Comparison of ENCODE assay signal across 38 cellular contexts in genomic region chr6:138422861-138423260, GRCh38. TPM values are rescaled to one million over a fixed set of nuclear protein-coding genes. Genes with fewer than 3 reads are reported as not detected.
DNase-seq lines count a peak whose midpoint lies in the region; ATAC-seq and TF ChIP-seq lines count a peak whose summit lies in the region.
"Had no signal": no experiment of that assay in that cellular context is flagged by ENCODE, and none has a peak within 500 bp of the region (broad histone marks: within the 10 kb centered on the region; RNA-seq: fewer than 3 reads in every experiment).

No MANE protein-coding gene starts in this region.

- H3K4me3 Mint-ChIP-seq in activated T-helper 2 cell treated with anti-CD3 and anti-CD28 coated beads, Interferon-gamma antibody, Interleukin-2, Interleukin-4, amounts not matched to agents 10 μg/mL and 5 μg/mL and 100 μg/mL, durations not matched to agents 14 hours and 24 hours and 36 hours (ENCODE audit: low read depth) = no peak overlapping the region
- H3K4me3 Mint-ChIP-seq: activated naive CD4-positive, alpha-beta T cell treated with anti-CD3 and anti-CD28 coated beads, Interleukin-2, amount 10 ng/mL, durations not matched to agents 7 days and 5 days; activated T-cell treated with anti-CD3 and anti-CD28 coated beads, Interleukin-2, amount 50 U/mL, for 72 hours; B cell; nephron progenitor cell; stimulated activated naive CD8-positive, alpha-beta T cell treated with anti-CD3 and anti-CD28 coated beads, Interleukin-15, amount 100 ng/mL, for 72 hours had no signal

- H3K9me3 ChIP-seq in left ventricle myocardium inferior (replicated peaks) (no peaks in the 10 kb centered on the region), PC-3 (ENCODE audit: low read length) (no peaks in the 10 kb centered on the region)
- H3K9me3 ChIP-seq: A549, breast epithelium, MG63, ovary had no signal

- H3K27ac Mint-ChIP-seq in activated T-helper 2 cell treated with anti-CD3 and anti-CD28 coated beads, Interferon-gamma antibody, Interleukin-2, Interleukin-4, amounts not matched to agents 10 μg/mL and 5 μg/mL and 100 μg/mL, durations not matched to agents 14 hours and 24 hours and 36 hours = no peak overlapping the region
- H3K27ac Mint-ChIP-seq: activated naive CD4-positive, alpha-beta T cell treated with anti-CD3 and anti-CD28 coated beads, Interleukin-2, amount 10 ng/mL, durations not matched to agents 7 days and 5 days; activated T-cell treated with anti-CD3 and anti-CD28 coated beads, Interleukin-2, amount 50 U/mL, for 72 hours; B cell; nephron progenitor cell had no signal

- POLR2A ChIA-PET in PC-3 (lab: Charles Lee; ENCODE audit: unreplicated experiment) = no interaction called here

- peaks cover 36% of the 10 kb centered on the region for H3K36me3 ChIP-seq in left ventricle myocardium inferior
- H3K36me3 ChIP-seq in PC-3 (ENCODE audit: low read depth, low read length) = no peaks in the 10 kb centered on the region
- H3K36me3 ChIP-seq: breast epithelium, ovary had no signal

- no peaks in the 10 kb centered on the region for H3K9me3 Mint-ChIP-seq in activated T-helper 2 cell treated with anti-CD3 and anti-CD28 coated beads, Interferon-gamma antibody, Interleukin-2, Interleukin-4, amounts not matched to agents 10 μg/mL and 5 μg/mL and 100 μg/mL, durations not matched to agents 14 hours and 24 hours and 36 hours
- H3K9me3 Mint-ChIP-seq: activated naive CD4-positive, alpha-beta T cell treated with anti-CD3 and anti-CD28 coated beads, Interleukin-2, amount 10 ng/mL, durations not matched to agents 7 days and 5 days; activated T-cell treated with anti-CD3 and anti-CD28 coated beads, Interleukin-2, amount 50 U/mL, for 72 hours had no signal

- TF ChIP-seq CTCF in left ventricle myocardium inferior (IDR thresholded peaks at IDR 0.05; ENCODE audit: borderline replicate concordance) (no peak), fibroblast of pulmonary artery (IDR thresholded peaks at IDR 0.05; ENCODE audit: low read length, missing control alignments) (no peak), PC-3 (conservative IDR thresholded peaks at IDR 0.05; ENCODE audit: low read depth, low read length) (no peak)

- intact Hi-C loops in left ventricle myocardium inferior (cut with micrococcal nuclease) = no loop called here
- intact Hi-C loops in cardiac septum (cut with DNase I) = no loop called here
- intact Hi-C loops in PC-3 (cut with micrococcal nuclease) = no loop called here
- intact Hi-C loops in activated T-helper 2 cell treated with anti-CD3 and anti-CD28 coated beads, Interferon-gamma antibody, Interleukin-2, Interleukin-4, amounts not matched to agents 10 μg/mL and 5 μg/mL and 100 μg/mL, durations not matched to agents 14 hours and 24 hours and 36 hours (cut with micrococcal nuclease) = no loop called here

- CTCF ChIA-PET in PC-3 (lab: Charles Lee) = no interaction called here

- no peak; the same call in 1 of the 2 replicates for ATAC-seq in PC-3
- ATAC-seq: A549; activated T-cell treated with anti-CD3 and anti-CD28 coated beads, Interleukin-2, amount 50 U/mL, for 72 hours; heart left ventricle; Panc1; stimulated activated naive CD8-positive, alpha-beta T cell treated with anti-CD3 and anti-CD28 coated beads, Interleukin-15, amount 100 ng/mL, for 72 hours had no signal

- no peaks in the 10 kb centered on the region for H3K27me3 ChIP-seq in left ventricle myocardium inferior (ENCODE audit: low read depth)
- H3K27me3 ChIP-seq in PC-3 (ENCODE audit: low read length) = no peaks in the 10 kb centered on the region
- H3K27me3 ChIP-seq: breast epithelium, heart left ventricle, MG63, ovary had no signal

- no peaks in the 10 kb centered on the region for H3K79me2 ChIP-seq in PC-3 (ENCODE audit: low read length)

- H4K20me1 ChIP-seq in PC-3 (ENCODE audit: low read length) = no peaks in the 10 kb centered on the region

- no peaks in the 10 kb centered on the region for H3F3A ChIP-seq in PC-3 (ENCODE audit: low read length, unreplicated experiment)

- H3K27ac ChIP-seq in left ventricle myocardium inferior (replicated peaks) (peak overlapping the region; percentile 28), PC-3 (ENCODE audit: low read length) (no peak overlapping the region)
- H3K27ac ChIP-seq: A549, breast epithelium, epithelial cell of prostate, ovary had no signal

- peaks cover 8% of the 10 kb centered on the region for H3K36me3 Mint-ChIP-seq in activated T-helper 2 cell treated with anti-CD3 and anti-CD28 coated beads, Interferon-gamma antibody, Interleukin-2, Interleukin-4, amounts not matched to agents 10 μg/mL and 5 μg/mL and 100 μg/mL, durations not matched to agents 14 hours and 24 hours and 36 hours (ENCODE audit: low read depth)

- H2AFZ ChIP-seq in PC-3 (ENCODE audit: low read length) = no peak overlapping the region

- peaks cover 37% of the 10 kb centered on the region for H3K4me1 ChIP-seq in left ventricle myocardium inferior
- no peaks in the 10 kb centered on the region for H3K4me1 ChIP-seq in PC-3 (ENCODE audit: insufficient read depth, low read length)
- H3K4me1 ChIP-seq: A549, breast epithelium had no signal

- no peak overlapping the region for H3K9ac ChIP-seq in PC-3 (ENCODE audit: low read length)

- no peaks in the 10 kb centered on the region for H3K9me2 ChIP-seq in PC-3 (replicated peaks; ENCODE audit: low read length)

- no peak overlapping the region for H3K4me2 ChIP-seq in PC-3 (ENCODE audit: low read length)
- H3K4me2 ChIP-seq: A549, smooth muscle cell had no signal

- H3K4me1 Mint-ChIP-seq in activated T-helper 2 cell treated with anti-CD3 and anti-CD28 coated beads, Interferon-gamma antibody, Interleukin-2, Interleukin-4, amounts not matched to agents 10 μg/mL and 5 μg/mL and 100 μg/mL, durations not matched to agents 14 hours and 24 hours and 36 hours (ENCODE audit: low read depth) = peaks cover 6% of the 10 kb centered on the region
- H3K4me1 Mint-ChIP-seq: B cell, nephron progenitor cell had no signal

- DNase-seq in left ventricle myocardium inferior (no peak), cardiac septum (ENCODE audit: low spot score) (no peak), SIG-M5 treated with dmso at 0.1 percent for 504 hours (lab: John Stamatoyannopoulos, UW; ENCODE audit: unreplicated experiment) (peak; percentile 52), fibroblast of pulmonary artery (ENCODE audit: low read depth) (peak; percentile 37), PC-3 (no peak), KG1 (lab: John Stamatoyannopoulos, UW) (no peak)
- no peak for DNase-seq in activated T-helper 2 cell treated with anti-CD3 and anti-CD28 coated beads, Interferon-gamma antibody, Interleukin-2, Interleukin-4, amounts not matched to agents 10 μg/mL and 5 μg/mL and 100 μg/mL, durations not matched to agents 14 hours and 24 hours and 36 hours (ENCODE audit: low spot score)
- no peak for DNase-seq in activated effector memory CD4-positive, alpha-beta T cell treated with Interleukin-2 at 50 U/mL for 16 hours
- DNase-seq: activated naive CD4-positive, alpha-beta T cell treated with anti-CD3 and anti-CD28 coated beads, Interleukin-2, amount 10 ng/mL, durations not matched to agents 7 days and 5 days; activated T-cell treated with anti-CD3 and anti-CD28 coated beads, Interleukin-2, amount 50 U/mL, for 72 hours; amniotic stem cell; effector CD4-positive, alpha-beta T cell; foreskin fibroblast; HCEC 1CT; heart left ventricle; KBM-7; kidney glomerular epithelial cell; MG63; NCI-H146; nephron progenitor cell; ovary; retina; SHP77; stimulated activated CD4-positive, alpha-beta T cell treated with anti-CD3 and anti-CD28 coated beads, Interleukin-1b, Interleukin-23, amount 100 ng/mL, for 48 hours; stimulated activated CD8-positive, alpha-beta memory T cell treated with anti-CD3 and anti-CD28 coated beads, Interleukin-4, amount 100 ng/mL, for 48 hours; stimulated activated naive CD8-positive, alpha-beta T cell treated with anti-CD3 and anti-CD28 coated beads, Interleukin-15, amount 100 ng/mL, for 72 hours; T-helper 1 cell had no signal

- no peaks in the 10 kb centered on the region for H3K27me3 Mint-ChIP-seq in activated T-helper 2 cell treated with anti-CD3 and anti-CD28 coated beads, Interferon-gamma antibody, Interleukin-2, Interleukin-4, amounts not matched to agents 10 μg/mL and 5 μg/mL and 100 μg/mL, durations not matched to agents 14 hours and 24 hours and 36 hours (ENCODE audit: low read depth)
- H3K27me3 Mint-ChIP-seq: activated naive CD4-positive, alpha-beta T cell treated with anti-CD3 and anti-CD28 coated beads, Interleukin-2, amount 10 ng/mL, durations not matched to agents 7 days and 5 days; B cell; stimulated activated naive CD8-positive, alpha-beta T cell treated with anti-CD3 and anti-CD28 coated beads, Interleukin-15, amount 100 ng/mL, for 72 hours had no signal

- H3K4me3 ChIP-seq in left ventricle myocardium inferior (no peak overlapping the region), fibroblast of pulmonary artery (replicated peaks; ENCODE audit: low read depth, low read length) (no peak overlapping the region), PC-3 (ENCODE audit: low read length) (no peak overlapping the region)
- H3K4me3 ChIP-seq: A549, breast epithelium, heart left ventricle, MG63, ovary, smooth muscle cell had no signal

- BruUV-seq in PC-3 (replicated peaks; lab: Mats Ljungman, UMichigan) = no TSS peak

RNA-seq across cellular contexts. Expression of gene HEBP2, which starts 18.8 kb away (rescaled TPM):
- total RNA-seq in left ventricle myocardium inferior = 101 TPM
- 98.9 TPM for total RNA-seq in cardiac septum
- total RNA-seq in PC-3 (2014; rRNA removed) = 58.9 and 74.6 TPM in 2 replicates
- 17.2 and 20.0 TPM in 2 replicates for total RNA-seq in activated T-helper 2 cell treated with anti-CD3 and anti-CD28 coated beads, Interferon-gamma antibody, Interleukin-2, Interleukin-4, amounts not matched to agents 10 μg/mL and 5 μg/mL and 100 μg/mL, durations not matched to agents 14 hours and 24 hours and 36 hours

RNA-seq across cellular contexts. Expression of gene SMIM28, which starts 45.2 kb away (rescaled TPM):
- total RNA-seq in left ventricle myocardium inferior (not detected), cardiac septum (not detected), PC-3 (2014; rRNA removed) (not detected in 2 replicates)
- not detected in 2 replicates for total RNA-seq in activated T-helper 2 cell treated with anti-CD3 and anti-CD28 coated beads, Interferon-gamma antibody, Interleukin-2, Interleukin-4, amounts not matched to agents 10 μg/mL and 5 μg/mL and 100 μg/mL, durations not matched to agents 14 hours and 24 hours and 36 hours
- total RNA-seq: activated T-cell treated with anti-CD3 and anti-CD28 coated beads, Interleukin-2, amount 50 U/mL, for 72 hours; B cell; breast epithelium; G401; heart left ventricle; HT1080; lung microvascular endothelial cell; mucosa of gallbladder; NCI-H460; ovary; smooth muscle cell had no signal

Comparison
In these comparisons a context has a peak if more than half of its experiments do, and no peak if none do; other contexts are left out.
1. DNase-seq: peak in SIG-M5 treated with dmso at 0.1 percent for 504 hours (single experiment) and fibroblast of pulmonary artery (single experiment); none in left ventricle myocardium inferior (single experiment), cardiac septum (single experiment), PC-3 (single experiment), activated T-helper 2 cell treated with anti-CD3 and anti-CD28 coated beads, Interferon-gamma antibody, Interleukin-2, Interleukin-4, amounts not matched to agents 10 μg/mL and 5 μg/mL and 100 μg/mL, durations not matched to agents 14 hours and 24 hours and 36 hours (single experiment), activated effector memory CD4-positive, alpha-beta T cell treated with Interleukin-2 at 50 U/mL for 16 hours (single experiment) and KG1 (single experiment).